Comparison of ENCODE assay signal across 17 cellular contexts in genomic region chr11:118328745-118329144, GRCh38. TPM values are rescaled to one million over a fixed set of nuclear protein-coding genes. Genes with fewer than 3 reads are reported as not detected.
DNase-seq lines count a peak whose midpoint lies in the region; ATAC-seq and TF ChIP-seq lines count a peak whose summit lies in the region.
"Had no signal": no experiment of that assay in that cellular context is flagged by ENCODE, and none has a peak within 500 bp of the region (broad histone marks: within the 10 kb centered on the region; RNA-seq: fewer than 3 reads in every experiment).

No MANE protein-coding gene starts in this region.

- H3K4me1 ChIP-seq in aorta (ENCODE audit: control insufficient read depth in 1 of 2, insufficient read depth in 2 of 2, low read length in 2 of 2), result no peaks in the 10 kb centered on the region
- H3K4me1 ChIP-seq: BLaER1, Caco-2 had no signal

- intact Hi-C loops in CD4-positive, alpha-beta T cell (cut with DNase I, micrococcal nuclease), result no loop called here
- intact Hi-C loops in aorta (cut with DNase I), result no loop called here

- peaks cover 8% of the 10 kb centered on the region for H3K4me1 Mint-ChIP-seq in activated T-cell treated with anti-CD3 and anti-CD28 coated beads, Interleukin-2, amount 50 U/mL, for 72 hours (ENCODE audit: low read depth)
- H3K4me1 Mint-ChIP-seq in activated T-cell treated with anti-CD3 and anti-CD28 coated beads, Interleukin-2, amount 50 U/mL, for 24 hours (ENCODE audit: low read depth), result peaks cover 20% of the 10 kb centered on the region
- H3K4me1 Mint-ChIP-seq in CD4-positive, alpha-beta T cell (ENCODE audit: low read depth), result peaks cover 43% of the 10 kb centered on the region
- peaks cover 10% of the 10 kb centered on the region for H3K4me1 Mint-ChIP-seq in T-helper 17 cell
- peaks cover 8 to 48% (median 25%) of the 10 kb centered on the region in 4 donors for H3K4me1 Mint-ChIP-seq in naive thymus-derived CD8-positive, alpha-beta T cell

- no peak for DNase-seq in activated T-cell treated with anti-CD3 and anti-CD28 coated beads, Interleukin-2, amount 50 U/mL, for 72 hours
- no peak for DNase-seq in activated T-cell treated with anti-CD3 and anti-CD28 coated beads, Interleukin-2, amount 50 U/mL, for 24 hours
- DNase-seq in CD4-positive, alpha-beta T cell, result no peak
- DNase-seq in T-helper 17 cell (no peak), NCI-H2107 treated with DMSO at 0.1 percent for 48 hours (lab: John Stamatoyannopoulos, UW; ENCODE audit: unreplicated experiment) (no peak), aorta (no peak)
- DNase-seq in naive thymus-derived CD8-positive, alpha-beta T cell, result no peak
- DNase-seq: 8988T, AML-193, Caco-2, DMS53, GF-D8, HCEC 1CT, HFFc6 had no signal

- H3K4me3 Mint-ChIP-seq in activated T-cell treated with anti-CD3 and anti-CD28 coated beads, Interleukin-2, amount 50 U/mL, for 72 hours, result no peak overlapping the region
- H3K4me3 Mint-ChIP-seq in activated T-cell treated with anti-CD3 and anti-CD28 coated beads, Interleukin-2, amount 50 U/mL, for 24 hours, result no peak overlapping the region
- no peak overlapping the region for H3K4me3 Mint-ChIP-seq in CD4-positive, alpha-beta T cell
- no peak overlapping the region for H3K4me3 Mint-ChIP-seq in T-helper 17 cell
- no peak overlapping the region for H3K4me3 Mint-ChIP-seq in naive thymus-derived CD8-positive, alpha-beta T cell
- H3K4me3 Mint-ChIP-seq: HFFc6 had no signal

- CTCF ChIA-PET in CD4-positive, alpha-beta T cell (lab: Charles Lee), result no interaction called here

- POLR2A ChIA-PET in CD4-positive, alpha-beta T cell (lab: Charles Lee), result interaction anchor here (0.7 kb wide), 1 partner anchor 278 kb away, joined by 3 read pairs; no protein-coding TSS in a partner anchor
- POLR2A ChIA-PET in naive thymus-derived CD8-positive, alpha-beta T cell (lab: Charles Lee), result interaction anchor here (0.6 kb wide), 2 partner anchors 13 to 15 kb away, joined by 3 to 4 read pairs; partner anchors contain the start of gene CD3D

- TF ChIP-seq CTCF in CD4-positive, alpha-beta T cell (IDR thresholded peaks at IDR 0.05), result no peak

- peaks cover 0 to 2% of the 10 kb centered on the region in 2 donors for H3K9me3 Mint-ChIP-seq in activated T-cell treated with anti-CD3 and anti-CD28 coated beads, Interleukin-2, amount 50 U/mL, for 72 hours
- H3K9me3 Mint-ChIP-seq in activated T-cell treated with anti-CD3 and anti-CD28 coated beads, Interleukin-2, amount 50 U/mL, for 24 hours, result no peaks in the 10 kb centered on the region
- no peaks in the 10 kb centered on the region for H3K9me3 Mint-ChIP-seq in CD4-positive, alpha-beta T cell
- peaks cover 0 to 8% (median 0%) of the 10 kb centered on the region in 9 donors for H3K9me3 Mint-ChIP-seq in naive thymus-derived CD8-positive, alpha-beta T cell
- H3K9me3 Mint-ChIP-seq: HFFc6 had no signal

- no peak overlapping the region for H3K27ac ChIP-seq in CD4-positive, alpha-beta T cell (ENCODE audit: low read depth, low read length)
- H3K27ac ChIP-seq in aorta (ENCODE audit: low read depth in 1 of 2, low read length in 2 of 2), result no peak overlapping the region
- H3K27ac ChIP-seq: BLaER1, HL-60 had no signal

- H3K9me3 ChIP-seq in CD4-positive, alpha-beta T cell (ENCODE audit: control insufficient read depth, low read length), result no peaks in the 10 kb centered on the region
- H3K9me3 ChIP-seq in T-helper 17 cell (ENCODE audit: control insufficient read depth, low read length, poor library complexity, severe bottlenecking), result no peaks in the 10 kb centered on the region
- H3K9me3 ChIP-seq in aorta (ENCODE audit: control insufficient read depth, low read length), result no peaks in the 10 kb centered on the region

- H3K27ac Mint-ChIP-seq in activated T-cell treated with anti-CD3 and anti-CD28 coated beads, Interleukin-2, amount 50 U/mL, for 72 hours, result peak overlapping the region; percentile 74
- no peak overlapping the region for H3K27ac Mint-ChIP-seq in activated T-cell treated with anti-CD3 and anti-CD28 coated beads, Interleukin-2, amount 50 U/mL, for 24 hours
- peak overlapping the region; percentile 75 for H3K27ac Mint-ChIP-seq in CD4-positive, alpha-beta T cell
- H3K27ac Mint-ChIP-seq in T-helper 17 cell, result peak overlapping the region; percentile 2
- peak overlapping the region in 9 of 10 donors; percentile 18 to 87 (median 82) for H3K27ac Mint-ChIP-seq in naive thymus-derived CD8-positive, alpha-beta T cell
- H3K27ac Mint-ChIP-seq: HFFc6 had no signal

- H3K4me3 ChIP-seq in aorta (ENCODE audit: low read length in 2 of 2), result no peak overlapping the region
- H3K4me3 ChIP-seq: BLaER1 had no signal

- H3K36me3 ChIP-seq in aorta (ENCODE audit: control insufficient read depth in 1 of 2, insufficient read depth in 2 of 2, low read length in 1 of 2), result no peaks in the 10 kb centered on the region
- H3K36me3 ChIP-seq: BLaER1 had no signal

- no peak for ATAC-seq in activated T-cell treated with anti-CD3 and anti-CD28 coated beads, Interleukin-2, amount 50 U/mL, for 72 hours (replicated peaks in 1 of 2)
- no peak for ATAC-seq in CD4-positive, alpha-beta T cell (ENCODE audit: poor library complexity)
- ATAC-seq in T-helper 17 cell, result no peak
- no peak for ATAC-seq in naive thymus-derived CD8-positive, alpha-beta T cell
- ATAC-seq in aorta (ENCODE audit: low FRiP score), result no peak

- no peaks in the 10 kb centered on the region for H3K27me3 ChIP-seq in CD4-positive, alpha-beta T cell (ENCODE audit: control insufficient read depth, insufficient read depth, low read length)
- no peaks in the 10 kb centered on the region for H3K27me3 ChIP-seq in aorta (ENCODE audit: control insufficient read depth in 1 of 2, insufficient read depth in 2 of 2, low read length in 1 of 2)
- H3K27me3 ChIP-seq: BLaER1 had no signal

- H3K36me3 Mint-ChIP-seq in activated T-cell treated with anti-CD3 and anti-CD28 coated beads, Interleukin-2, amount 50 U/mL, for 72 hours (ENCODE audit: insufficient read depth in 2 of 2), result peaks cover 2 to 5% of the 10 kb centered on the region in 2 donors
- H3K36me3 Mint-ChIP-seq in activated T-cell treated with anti-CD3 and anti-CD28 coated beads, Interleukin-2, amount 50 U/mL, for 24 hours (ENCODE audit: low read depth), result peaks cover 2% of the 10 kb centered on the region
- peaks cover 18% of the 10 kb centered on the region for H3K36me3 Mint-ChIP-seq in CD4-positive, alpha-beta T cell (ENCODE audit: low read depth)
- H3K36me3 Mint-ChIP-seq in T-helper 17 cell (ENCODE audit: low read depth), result peaks cover 5% of the 10 kb centered on the region
- H3K36me3 Mint-ChIP-seq in naive thymus-derived CD8-positive, alpha-beta T cell, result peaks cover 0 to 8% (median 5%) of the 10 kb centered on the region in 3 donors

- no peaks in the 10 kb centered on the region for H3K27me3 Mint-ChIP-seq in activated T-cell treated with anti-CD3 and anti-CD28 coated beads, Interleukin-2, amount 50 U/mL, for 72 hours (ENCODE audit: low read depth)
- H3K27me3 Mint-ChIP-seq in activated T-cell treated with anti-CD3 and anti-CD28 coated beads, Interleukin-2, amount 50 U/mL, for 24 hours, result no peaks in the 10 kb centered on the region
- H3K27me3 Mint-ChIP-seq in CD4-positive, alpha-beta T cell, result no peaks in the 10 kb centered on the region
- H3K27me3 Mint-ChIP-seq in T-helper 17 cell, result no peaks in the 10 kb centered on the region
- H3K27me3 Mint-ChIP-seq in naive thymus-derived CD8-positive, alpha-beta T cell, result no peaks in the 10 kb centered on the region

RNA-seq across cellular contexts. Expression of gene CD3D, which starts 13.8 kb away (rescaled TPM):
- 100 to 1,000 TPM; 245 to 250 TPM for total RNA-seq in activated T-cell treated with anti-CD3 and anti-CD28 coated beads, Interleukin-2, amount 50 U/mL, for 72 hours
- total RNA-seq in CD4-positive, alpha-beta T cell, result 100 to 1,000 TPM; 265 to 274 TPM
- total RNA-seq in T-helper 17 cell (100 to 1,000 TPM; 313 to 354 TPM), aorta (1 to 10 TPM; 3.0 to 3.9 TPM)
- total RNA-seq in naive thymus-derived CD8-positive, alpha-beta T cell, result 100 to 1,000 TPM; 355 to 362 TPM
- polyA plus RNA-seq in naive thymus-derived CD8-positive, alpha-beta T cell, result 1,000 to 10,000 TPM; 1,161 to 1,259 (median 1,215) TPM
- polyA plus RNA-seq in aorta, result 1 to 10 TPM in 1 of 2 donors, under 1 TPM in 1; 0.36 to 3.3 TPM
- total RNA-seq: Caco-2, H4, HFFc6 had no signal

RNA-seq across cellular contexts. Expression of gene CD3G, which starts 15.4 kb away (rescaled TPM):
- total RNA-seq in activated T-cell treated with anti-CD3 and anti-CD28 coated beads, Interleukin-2, amount 50 U/mL, for 72 hours, result 100 to 1,000 TPM; 125 to 128 TPM
- total RNA-seq in CD4-positive, alpha-beta T cell, result 100 to 1,000 TPM; 102 to 109 TPM
- total RNA-seq in T-helper 17 cell, result 100 to 1,000 TPM; 156 to 170 TPM
- 100 to 1,000 TPM; 202 to 209 TPM for total RNA-seq in naive thymus-derived CD8-positive, alpha-beta T cell
- polyA plus RNA-seq in naive thymus-derived CD8-positive, alpha-beta T cell, result 100 to 1,000 TPM; 397 to 400 (median 397) TPM
- total RNA-seq in aorta, result 1 to 10 TPM; 1.1 to 3.0 TPM
- polyA plus RNA-seq in aorta, result not detected
- total RNA-seq: H4, HFFc6 had no signal

RNA-seq across cellular contexts. Expression of gene CD3E, which starts 24.2 kb away (rescaled TPM):
- 100 to 1,000 TPM; 404 to 419 TPM for total RNA-seq in activated T-cell treated with anti-CD3 and anti-CD28 coated beads, Interleukin-2, amount 50 U/mL, for 72 hours
- total RNA-seq in CD4-positive, alpha-beta T cell, result 100 to 1,000 TPM; 483 to 515 TPM
- total RNA-seq in T-helper 17 cell, result 100 to 1,000 TPM; 511 to 544 TPM
- 100 to 1,000 TPM; 564 to 620 TPM for total RNA-seq in naive thymus-derived CD8-positive, alpha-beta T cell
- polyA plus RNA-seq in naive thymus-derived CD8-positive, alpha-beta T cell, result 1,000 to 10,000 TPM in 1 of 3 donors, 100 to 1,000 TPM in 2; 811 to 1,213 (median 948) TPM
- total RNA-seq in aorta, result 1 to 10 TPM; 2.3 to 5.2 TPM
- 1 to 10 TPM in 1 of 2 donors, under 1 TPM in 1; 0.43 to 2.5 TPM for polyA plus RNA-seq in aorta
- total RNA-seq: H4, HFFc6 had no signal

RNA-seq across cellular contexts. Expression of gene UBE4A, which starts 30.7 kb away (rescaled TPM):
- 10 to 100 TPM; 45.6 to 46.0 TPM for total RNA-seq in activated T-cell treated with anti-CD3 and anti-CD28 coated beads, Interleukin-2, amount 50 U/mL, for 72 hours
- 10 to 100 TPM; 40.1 to 43.0 TPM for total RNA-seq in CD4-positive, alpha-beta T cell
- total RNA-seq in T-helper 17 cell (10 to 100 TPM; 39.4 to 43.5 TPM), aorta (10 to 100 TPM; 33.4 to 35.2 TPM)
- 10 to 100 TPM; 48.7 to 52.8 TPM for total RNA-seq in naive thymus-derived CD8-positive, alpha-beta T cell
- 10 to 100 TPM; 20.7 to 31.0 (median 24.3) TPM for polyA plus RNA-seq in naive thymus-derived CD8-positive, alpha-beta T cell
- polyA plus RNA-seq in aorta, result 10 to 100 TPM in 1 of 2 donors, 1 to 10 TPM in 1; 3.3 to 14.3 TPM

Comparison
In these comparisons a context has a peak if more than half of its experiments do, and no peak if none do; other contexts are left out.
1. RNA of gene CD3D, which starts 13.8 kb away (total RNA-seq): 355 to 362 TPM in naive thymus-derived CD8-positive, alpha-beta T cell, 313 to 354 TPM in T-helper 17 cell, 265 to 274 TPM in CD4-positive, alpha-beta T cell and 245 to 250 TPM in activated T-cell treated with anti-CD3 and anti-CD28 coated beads, Interleukin-2, amount 50 U/mL, for 72 hours; 3.0 to 3.9 TPM in aorta; every median in the first group is over 10 times any median in the second.
2. RNA of gene CD3G, which starts 15.4 kb away (total RNA-seq): 202 to 209 TPM in naive thymus-derived CD8-positive, alpha-beta T cell, 156 to 170 TPM in T-helper 17 cell, 125 to 128 TPM in activated T-cell treated with anti-CD3 and anti-CD28 coated beads, Interleukin-2, amount 50 U/mL, for 72 hours and 102 to 109 TPM in CD4-positive, alpha-beta T cell; 1.1 to 3.0 TPM in aorta; every median in the first group is over 10 times any median in the second.
3. RNA of gene CD3E, which starts 24.2 kb away (total RNA-seq): 564 to 620 TPM in naive thymus-derived CD8-positive, alpha-beta T cell, 511 to 544 TPM in T-helper 17 cell, 483 to 515 TPM in CD4-positive, alpha-beta T cell and 404 to 419 TPM in activated T-cell treated with anti-CD3 and anti-CD28 coated beads, Interleukin-2, amount 50 U/mL, for 72 hours; 2.3 to 5.2 TPM in aorta; every median in the first group is over 10 times any median in the second.